In the genomic region with DNA sequence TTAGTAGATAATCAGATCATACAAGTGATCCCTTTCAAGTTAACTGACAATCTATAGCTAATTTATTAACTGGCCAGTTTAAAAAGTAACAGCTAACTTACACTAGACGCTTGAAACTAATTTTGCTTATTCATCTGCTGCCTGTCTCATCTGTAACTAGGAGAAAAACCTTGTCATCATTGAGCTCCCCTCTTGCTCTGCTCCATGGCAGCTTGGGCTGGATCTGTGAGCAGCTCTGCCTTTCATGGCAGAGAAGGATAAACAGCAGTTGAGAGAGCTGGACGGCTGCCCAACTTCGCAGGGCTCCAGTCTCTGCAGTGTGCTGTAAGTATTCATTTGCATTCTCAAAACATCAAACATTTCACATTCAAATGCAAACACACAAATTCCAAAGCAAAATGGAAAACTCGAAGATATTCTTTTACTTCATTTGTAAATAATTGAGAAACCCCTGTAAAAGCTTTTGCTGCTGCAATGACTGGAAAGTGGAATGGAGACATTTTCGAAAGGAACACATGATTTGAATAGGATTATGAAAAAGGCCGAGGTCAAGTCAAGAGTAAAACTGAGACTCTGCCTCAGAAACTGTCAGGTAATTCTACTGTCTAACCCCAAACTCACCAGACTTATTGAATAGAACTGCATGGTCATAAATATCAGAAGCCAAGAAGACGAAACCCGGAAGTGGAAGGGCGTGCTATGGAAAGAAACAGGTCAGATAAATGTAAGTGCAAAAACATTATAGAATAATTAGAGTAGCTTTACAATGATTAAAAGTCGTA, we compare ENCODE assay signal across 11 cellular contexts. TPM values are rescaled to one million over a fixed set of nuclear protein-coding genes. Genes with fewer than 3 reads are reported as not detected.
DNase-seq lines count a peak whose midpoint lies in the region; ATAC-seq, FAIRE-seq and TF ChIP-seq lines count a peak whose summit lies in the region.
"Had no signal": no experiment of that assay in that cellular context is flagged by ENCODE, and none has a peak within 500 bp of the region (broad histone marks: within the 10 kb centered on the region; RNA-seq: fewer than 3 reads in every experiment).

No MANE protein-coding gene starts in this region.

- no peaks in the 10 kb centered on the region for H3K27me3 ChIP-seq in Peyer's patch

- intact Hi-C loops in kidney (cut with DNase I), result no loop called here

- TF ChIP-seq CTCF in Peyer's patch (IDR thresholded peaks at IDR 0.05) (no peak), kidney (IDR thresholded peaks at IDR 0.05; ENCODE audit: borderline replicate concordance, extremely low read depth, insufficient read depth) (no peak), omental fat pad (IDR thresholded peaks at IDR 0.05) (no peak)

- H3K4me3 ChIP-seq in Peyer's patch (peak overlapping the region in 1 of 4 donors; percentile 1), kidney (ENCODE audit: low read length in 2 of 2) (no peak overlapping the region)

- peaks cover 0 to 41% (median 0%) of the 10 kb centered on the region in 3 donors for H3K36me3 ChIP-seq in Peyer's patch
- H3K36me3 ChIP-seq in kidney (ENCODE audit: control insufficient read depth in 1 of 2, insufficient read depth in 2 of 2, low read length in 2 of 2), result peaks cover 25 to 43% of the 10 kb centered on the region in 2 donors

- no peak for TF ChIP-seq POLR2A in Peyer's patch (IDR thresholded peaks at IDR 0.05)

- peaks cover 0 to 12% (median 1%) of the 10 kb centered on the region in 4 donors for H3K4me1 ChIP-seq in Peyer's patch
- H3K4me1 ChIP-seq in kidney (ENCODE audit: control insufficient read depth in 1 of 2, insufficient read depth in 1 of 2, low read depth in 1 of 2, low read length in 2 of 2), result peaks cover 2 to 12% of the 10 kb centered on the region in 2 donors

- peak; percentile 73 for ATAC-seq in HG02678 (IDR thresholded peaks at IDR 0.05; ENCODE audit: unreplicated experiment)
- no peak for ATAC-seq in HG02938 (IDR thresholded peaks at IDR 0.05; ENCODE audit: unreplicated experiment)
- no peak for ATAC-seq in GM19395 (IDR thresholded peaks at IDR 0.05; ENCODE audit: unreplicated experiment)
- ATAC-seq in omental fat pad (ENCODE audit: low FRiP score), result no peak
- ATAC-seq: activated T-helper 17 cell treated with anti-CD3 and anti-CD28 coated beads, Interleukin-2, amount 50 U/mL, for 72 hours; naive thymus-derived CD8-positive, alpha-beta T cell had no signal

- H3K27ac ChIP-seq in Peyer's patch, result peak overlapping the region in 1 of 4 donors; percentile 26
- peak overlapping the region in 1 of 2 donors; percentile 33 for H3K27ac ChIP-seq in kidney (ENCODE audit: low read depth in 2 of 2, low read length in 2 of 2)

- no peak overlapping the region for H3K9ac ChIP-seq in kidney (ENCODE audit: low read length in 2 of 2)

- H3K9me3 ChIP-seq in Peyer's patch, result no peaks in the 10 kb centered on the region
- H3K9me3 ChIP-seq in kidney (ENCODE audit: control insufficient read depth in 1 of 2, low read length in 2 of 2), result no peaks in the 10 kb centered on the region

- DNase-seq in Ammon's horn (ENCODE audit: low spot score) (peak; percentile 93), Peyer's patch (peak in 2 of 3 donors; percentile 50 to 61), kidney (no peak), omental fat pad (ENCODE audit: low spot score) (no peak)
- no peak for DNase-seq in activated T-cell treated with anti-CD3 and anti-CD28 coated beads, Interleukin-2, amount 50 U/mL, for 48 hours
- DNase-seq: CD4-positive, alpha-beta memory T cell; naive thymus-derived CD8-positive, alpha-beta T cell had no signal

- FAIRE-seq in kidney (lab: Jason Lieb, UNC), result peak; percentile 39

RNA-seq across cellular contexts. Expression of gene SLC35B4, which starts 17.6 kb away (rescaled TPM):
- total RNA-seq in Peyer's patch, result 10 to 100 TPM in 2 of 4 donors, 1 to 10 TPM in 2; 5.6 to 12.8 (median 9.6) TPM
- total RNA-seq in kidney, result 12.9 TPM
- 19.6 TPM for polyA plus RNA-seq in kidney (ENCODE audit: insufficient read depth, low read depth, low replicate concordance)
- total RNA-seq in omental fat pad, result 10 to 100 TPM in 2 of 4 donors, 1 to 10 TPM in 2; 9.6 to 14.9 (median 10.9) TPM

Comparison
In these comparisons a context has a peak if more than half of its experiments do, and no peak if none do; other contexts are left out.
1. DNase-seq: peak in Ammon's horn (single experiment) and Peyer's patch (2 of 3); none in kidney (single experiment), activated T-cell treated with anti-CD3 and anti-CD28 coated beads, Interleukin-2, amount 50 U/mL, for 48 hours (0 of 2) and omental fat pad (single experiment).